12 cellular contexts compared by ENCODE assay signal in genomic region chr2:237290249-237290648, GRCh38.
DNase-seq lines count a peak whose midpoint lies in the region; ATAC-seq and TF ChIP-seq lines count a peak whose summit lies in the region.
"Had no signal": no experiment of that assay in that cellular context is flagged by ENCODE, and none has a peak within 500 bp of the region (broad histone marks: within the 10 kb centered on the region; RNA-seq: fewer than 3 reads in every experiment).

No MANE protein-coding gene starts in this region.

- H3K4me1 Mint-ChIP-seq in chondrocyte (ENCODE audit: low read depth) = peaks cover 66% of the 10 kb centered on the region

- WGBS in GM23248 (ENCODE audit: low coverage in 1 of 2, low lambda C conversion rate in 2 of 2, missing lambda C conversion rate in 2 of 2), 2 experiments = 0 to 2% methylated on average over 12 of the region's 12 CpGs
- WGBS in stomach, 5 donors = 51 to 76% (median 60%) methylated on average over 12 of the region's 12 CpGs

- no peaks in the 10 kb centered on the region for H3K27me3 Mint-ChIP-seq in chondrocyte (ENCODE audit: low read depth)

- ATAC-seq in left lung = peak; percentile 78
- no peak for ATAC-seq in GM18505 (IDR thresholded peaks at IDR 0.05; ENCODE audit: unreplicated experiment)

- H3K9me3 Mint-ChIP-seq in chondrocyte (ENCODE audit: low read depth) = peaks cover 9% of the 10 kb centered on the region
- H3K9me3 Mint-ChIP-seq: activated CD4-positive, alpha-beta memory T cell treated with anti-CD3 and anti-CD28 coated beads, Interleukin-2, amount 10 ng/mL, durations not matched to agents 7 days and 5 days had no signal

- peak overlapping the region; percentile 85 for H3K9ac ChIP-seq in GM23248

- no peak for TF ChIP-seq EP300 in stomach (IDR thresholded peaks at IDR 0.05)

- no peaks in the 10 kb centered on the region for H3K27me3 ChIP-seq in GM23248 (replicated peaks; ENCODE audit: insufficient read depth)
- H3K27me3 ChIP-seq in left lung = peaks cover 0 to 47% of the 10 kb centered on the region in 2 donors
- peaks cover 0 to 22% (median 0%) of the 10 kb centered on the region in 3 donors for H3K27me3 ChIP-seq in stomach
- H3K27me3 ChIP-seq: SJCRH30 had no signal

- peak overlapping the region; percentile 58 for H2AFZ ChIP-seq in GM23248

- TF ChIP-seq POLR2A in stomach (IDR thresholded peaks at IDR 0.05) = no peak
- TF ChIP-seq POLR2A in GM18505 (IDR thresholded peaks at IDR 0.05; ENCODE audit: borderline replicate concordance, extremely low read depth, insufficient read depth, insufficient read length) = no peak

- H3K9me3 ChIP-seq in GM23248 (ENCODE audit: low read depth) = no peaks in the 10 kb centered on the region
- no peaks in the 10 kb centered on the region for H3K9me3 ChIP-seq in left lung
- no peaks in the 10 kb centered on the region for H3K9me3 ChIP-seq in stomach
- H3K9me3 ChIP-seq: SJCRH30 had no signal

- DNase-seq in GM23248 (peak; percentile 94), chondrocyte (ENCODE audit: low spot score) (peak; percentile 72), left lung (peak; percentile 78 to 80), stomach (no peak), NCI-H2196 (lab: John Stamatoyannopoulos, UW; ENCODE audit: unreplicated experiment) (no peak), NCI-H2107 (lab: John Stamatoyannopoulos, UW) (no peak)
- DNase-seq in effector CD4-positive, alpha-beta T cell = no peak
- DNase-seq: activated CD4-positive, alpha-beta memory T cell treated with anti-CD3 and anti-CD28 coated beads, Interleukin-2, amount 10 ng/mL, durations not matched to agents 7 days and 5 days; H9; NCI-H1694; SJCRH30 had no signal

- H3K4me1 ChIP-seq in GM23248 (ENCODE audit: insufficient read depth) = peaks cover 39% of the 10 kb centered on the region
- H3K4me1 ChIP-seq in left lung = peaks cover 12 to 28% of the 10 kb centered on the region in 2 donors
- H3K4me1 ChIP-seq in stomach = peaks cover 0 to 38% (median 22%) of the 10 kb centered on the region in 4 donors

- peak overlapping the region; percentile 62 for H3K4me2 ChIP-seq in GM23248 (ENCODE audit: unreplicated experiment)

- peaks cover 38% of the 10 kb centered on the region for H3F3A ChIP-seq in GM23248 (ENCODE audit: insufficient read depth)

- peak overlapping the region; percentile 96 for H3K27ac ChIP-seq in GM23248
- peak overlapping the region; percentile 72 to 80 for H3K27ac ChIP-seq in left lung
- peak overlapping the region in 4 of 5 donors; percentile 74 to 85 (median 78) for H3K27ac ChIP-seq in stomach
- H3K27ac ChIP-seq: SJCRH30 had no signal

- TF ChIP-seq CTCF in chondrocyte (IDR thresholded peaks at IDR 0.05) (no peak), left lung (IDR thresholded peaks at IDR 0.05) (no peak), stomach (IDR thresholded peaks at IDR 0.05) (no peak)

- in situ Hi-C loops in GM23248 (cut with MboI) = no loop called here

- H3K79me2 ChIP-seq in GM23248 (ENCODE audit: insufficient read depth) = no peaks in the 10 kb centered on the region

- H3K9me2 ChIP-seq in GM23248 (ENCODE audit: insufficient read depth) = no peaks in the 10 kb centered on the region

- H3K27ac Mint-ChIP-seq in chondrocyte (ENCODE audit: unreplicated experiment) = peak overlapping the region; percentile 100
- H3K27ac Mint-ChIP-seq: activated CD4-positive, alpha-beta memory T cell treated with anti-CD3 and anti-CD28 coated beads, Interleukin-2, amount 10 ng/mL, durations not matched to agents 7 days and 5 days; H9 had no signal

- peak overlapping the region; percentile 44 for H3K4me3 ChIP-seq in GM23248
- H3K4me3 ChIP-seq in left lung = no peak overlapping the region
- H3K4me3 ChIP-seq in stomach = no peak overlapping the region
- H3K4me3 ChIP-seq: SJCRH30 had no signal

- no peaks in the 10 kb centered on the region for H4K20me1 ChIP-seq in GM23248 (ENCODE audit: insufficient read depth)

- no peaks in the 10 kb centered on the region for H3K36me3 ChIP-seq in GM23248 (ENCODE audit: low read depth)
- H3K36me3 ChIP-seq in left lung = no peaks in the 10 kb centered on the region
- no peaks in the 10 kb centered on the region for H3K36me3 ChIP-seq in stomach
- H3K36me3 ChIP-seq: SJCRH30 had no signal

- no peak overlapping the region for H3K4me3 Mint-ChIP-seq in chondrocyte (ENCODE audit: unreplicated experiment)
- H3K4me3 Mint-ChIP-seq: activated CD4-positive, alpha-beta memory T cell treated with anti-CD3 and anti-CD28 coated beads, Interleukin-2, amount 10 ng/mL, durations not matched to agents 7 days and 5 days; H9 had no signal

- H3K36me3 Mint-ChIP-seq in chondrocyte (ENCODE audit: low read depth) = peaks cover 3% of the 10 kb centered on the region

- intact Hi-C loops in left lung (cut with DNase I) (no loop called here), stomach (cut with DNase I; ENCODE audit: low total_unique reads) (no loop called here)

Comparison
In these comparisons a context has a peak if more than half of its experiments do, and no peak if none do; other contexts are left out.
1. DNase-seq: peak in GM23248 (single experiment), chondrocyte (single experiment) and left lung (2 of 2); none in stomach (single experiment), effector CD4-positive, alpha-beta T cell (single experiment), NCI-H2196 (single experiment) and NCI-H2107 (single experiment).
2. Peak in every context shown above with its lines, with median percentiles within 50 percentile points of each other: H3K27ac ChIP-seq.